8 cellular contexts compared by ENCODE assay signal in genomic region chr19:2740314-2740656, GRCh38. TPM values are rescaled to one million over a fixed set of nuclear protein-coding genes. Genes with fewer than 3 reads are reported as not detected.
DNase-seq lines count a peak whose midpoint lies in the region; ATAC-seq and TF ChIP-seq lines count a peak whose summit lies in the region.

No MANE protein-coding gene starts in this region.

- H3K27ac ChIP-seq in CD4-positive, CD25-positive, alpha-beta regulatory T cell (ENCODE audit: insufficient read depth, low read length, poor library complexity, severe bottlenecking), result no peak overlapping the region
- peak overlapping the region; percentile 4 for H3K27ac ChIP-seq in angular gyrus (ENCODE audit: low read depth, low read length)

- H3K27ac Mint-ChIP-seq in CD4-positive, CD25-positive, alpha-beta regulatory T cell, result no peak overlapping the region
- no peak overlapping the region for H3K27ac Mint-ChIP-seq in neural crest cell (ENCODE audit: unreplicated experiment)

- peaks cover 21% of the 10 kb centered on the region for H3K36me3 Mint-ChIP-seq in CD4-positive, CD25-positive, alpha-beta regulatory T cell
- H3K36me3 Mint-ChIP-seq in neural crest cell (ENCODE audit: low read depth), result peaks cover 7% of the 10 kb centered on the region

- no peak for TF ChIP-seq CTCF in neural crest cell (conservative IDR thresholded peaks at IDR 0.05)

- H3K4me1 Mint-ChIP-seq in CD4-positive, CD25-positive, alpha-beta regulatory T cell, result peaks cover 0 to 22% (median 11%) of the 10 kb centered on the region in 4 donors
- peaks cover 13% of the 10 kb centered on the region for H3K4me1 Mint-ChIP-seq in neural crest cell

- peaks cover 17% of the 10 kb centered on the region for H3K27me3 Mint-ChIP-seq in CD4-positive, CD25-positive, alpha-beta regulatory T cell
- peaks cover 38% of the 10 kb centered on the region for H3K27me3 Mint-ChIP-seq in neural crest cell (ENCODE audit: low read depth)

- H3K4me3 ChIP-seq in CD4-positive, CD25-positive, alpha-beta regulatory T cell (ENCODE audit: low read depth, low read length), result peak overlapping the region; percentile 15

- no peak for ATAC-seq in CD4-positive, CD25-positive, alpha-beta regulatory T cell (ENCODE audit: low read depth in 2 of 2)
- ATAC-seq in HG03520 (IDR thresholded peaks at IDR 0.05; ENCODE audit: unreplicated experiment) (peak; percentile 5), GM21786 (IDR thresholded peaks at IDR 0.05; ENCODE audit: unreplicated experiment) (no peak)

- no peaks in the 10 kb centered on the region for H3K9me3 Mint-ChIP-seq in CD4-positive, CD25-positive, alpha-beta regulatory T cell
- H3K9me3 Mint-ChIP-seq in neural crest cell, result no peaks in the 10 kb centered on the region

- H3K4me3 Mint-ChIP-seq in CD4-positive, CD25-positive, alpha-beta regulatory T cell, result peak overlapping the region; percentile 86 to 90 (median 88)
- H3K4me3 Mint-ChIP-seq in neural crest cell, result peak overlapping the region; percentile 88

- no peaks in the 10 kb centered on the region for H3K27me3 ChIP-seq in CD4-positive, CD25-positive, alpha-beta regulatory T cell (ENCODE audit: control insufficient read depth, insufficient read depth, low read length)

- no peaks in the 10 kb centered on the region for H3K9me3 ChIP-seq in CD4-positive, CD25-positive, alpha-beta regulatory T cell (ENCODE audit: control insufficient read depth in 2 of 2, low read length in 2 of 2)

- H3K4me1 ChIP-seq in CD4-positive, CD25-positive, alpha-beta regulatory T cell (ENCODE audit: control insufficient read depth, insufficient read depth, low read length, poor library complexity, severe bottlenecking), result peaks cover 14% of the 10 kb centered on the region

- peaks cover 10% of the 10 kb centered on the region for H3K36me3 ChIP-seq in CD4-positive, CD25-positive, alpha-beta regulatory T cell (ENCODE audit: control insufficient read depth, insufficient read depth, low read length)

- no peak for DNase-seq in CD4-positive, CD25-positive, alpha-beta regulatory T cell
- DNase-seq in neural crest cell (ENCODE audit: low read depth, low spot score) (no peak), pons (ENCODE audit: low spot score) (no peak), NCI-H526 (lab: John Stamatoyannopoulos, UW) (no peak)
- DNase-seq in activated CD4-positive, CD25-positive, alpha-beta regulatory T cell treated with anti-CD3 and anti-CD28 coated beads, Interleukin-2, amount 50 U/mL, for 72 hours, result no peak

RNA-seq across cellular contexts. Expression of gene SLC39A3, which starts 0.5 kb away (rescaled TPM):
- total RNA-seq in CD4-positive, CD25-positive, alpha-beta regulatory T cell, result 14.6 TPM
- 10 to 100 TPM; 35.1 to 41.8 (median 36.9) TPM for polyA plus RNA-seq in CD4-positive, CD25-positive, alpha-beta regulatory T cell
- 43.0 and 43.1 TPM in 2 replicates for total RNA-seq in neural crest cell

RNA-seq across cellular contexts. Expression of gene DIRAS1, which starts 19.1 kb away (rescaled TPM):
- not detected for total RNA-seq in CD4-positive, CD25-positive, alpha-beta regulatory T cell
- not detected for polyA plus RNA-seq in CD4-positive, CD25-positive, alpha-beta regulatory T cell
- total RNA-seq in neural crest cell, result 19.9 and 24.4 TPM in 2 replicates

RNA-seq across cellular contexts. Expression of gene GNG7, which starts 37.8 kb away (rescaled TPM):
- total RNA-seq in CD4-positive, CD25-positive, alpha-beta regulatory T cell, result 1.4 TPM
- polyA plus RNA-seq in CD4-positive, CD25-positive, alpha-beta regulatory T cell, result 1 to 10 TPM in 3 of 4 donors, under 1 TPM in 1; 0.65 to 1.6 (median 1.1) TPM
- total RNA-seq in neural crest cell, result 13.9 and 15.1 TPM in 2 replicates

RNA-seq across cellular contexts. Expression of gene SGTA, which starts 42.8 kb away (rescaled TPM):
- 35.7 TPM for total RNA-seq in CD4-positive, CD25-positive, alpha-beta regulatory T cell
- polyA plus RNA-seq in CD4-positive, CD25-positive, alpha-beta regulatory T cell, result 10 to 100 TPM; 28.2 to 35.3 (median 31.5) TPM
- 89.9 and 95.1 TPM in 2 replicates for total RNA-seq in neural crest cell

RNA-seq across cellular contexts. Expression of gene THOP1, which starts 45.0 kb away (rescaled TPM):
- total RNA-seq in CD4-positive, CD25-positive, alpha-beta regulatory T cell, result 26.5 TPM
- 10 to 100 TPM; 20.0 to 28.0 (median 23.3) TPM for polyA plus RNA-seq in CD4-positive, CD25-positive, alpha-beta regulatory T cell
- 171 and 173 TPM in 2 replicates for total RNA-seq in neural crest cell

Comparison
In these comparisons a context has a peak if more than half of its experiments do, and no peak if none do; other contexts are left out.
1. RNA of gene DIRAS1, which starts 19.1 kb away (total RNA-seq): 19.9 to 24.4 TPM in neural crest cell; not detected in CD4-positive, CD25-positive, alpha-beta regulatory T cell (single experiment); every median in the first group is over 10 times any median in the second.